Comparison of ENCODE assay signal across 8 cellular contexts in genomic region chr1:1115830-1116700, GRCh38. TPM values are rescaled to one million over a fixed set of nuclear protein-coding genes. Genes with fewer than 3 reads are reported as not detected.
DNase-seq lines count a peak whose midpoint lies in the region; ATAC-seq, FAIRE-seq and TF ChIP-seq lines count a peak whose summit lies in the region.

C1orf159 (minus strand) TSS chr1:1116089; CDS start chr1:1091543, 24,546 bp downstream.

- peak within 1 kb of the TSS; percentile 84 for H3K4me3 ChIP-seq in Loucy (ENCODE audit: low read length, poor library complexity, severe bottlenecking)
- H3K4me3 ChIP-seq in fibroblast of the aortic adventitia (ENCODE audit: low read depth, low read length): peak within 1 kb of the TSS; percentile 77

- no peak for TF ChIP-seq POLR2A in H54 (IDR thresholded peaks at IDR 0.05; ENCODE audit: low read depth, low read length)

- DNase-seq in EH (ENCODE audit: low read depth): peak; percentile 98
- DNase-seq in H54 (ENCODE audit: insufficient read length, low spot score): peak; percentile 98
- peak; percentile 96 to 97 for DNase-seq in SHP77 (lab: John Stamatoyannopoulos, UW)
- DNase-seq in activated T-helper 9 cell treated with anti-CD3 and anti-CD28 coated beads, Interleukin-2, amount 50 U/mL, for 16 hours (ENCODE audit: low read depth): peak; percentile 99
- peak; percentile 96 for DNase-seq in fibroblast of the aortic adventitia (ENCODE audit: low read depth)
- peak; percentile 99 for DNase-seq in natural killer cell treated with Interleukin-12 subunit alpha and Interleukin-12 subunit beta and Interleukin-15 and Interleukin-18, amount 100 ng/mL, for 72 hours (ENCODE audit: low spot score)
- DNase-seq in stimulated activated naive CD4-positive, alpha-beta T cell treated with Interleukin-2 at 50 U/mL for 16 hours (lab: John Stamatoyannopoulos, UW): peak; percentile 98

- H3F3A ChIP-seq in Loucy (ENCODE audit: low read depth): no peaks in the 10 kb centered on the region

- no peaks in the 10 kb centered on the region for H3K36me3 ChIP-seq in Loucy (ENCODE audit: insufficient read depth, low read length)

- peak within 1 kb of the TSS; percentile 84 for H3K4me3 Mint-ChIP-seq in natural killer cell treated with Interleukin-12 subunit alpha and Interleukin-12 subunit beta and Interleukin-15 and Interleukin-18, amount 100 ng/mL, for 72 hours

- FAIRE-seq in H54 (lab: Jason Lieb, UNC): peak; percentile 43

- no peaks in the 10 kb centered on the region for H3K27me3 ChIP-seq in Loucy (ENCODE audit: insufficient read depth, low read length, poor library complexity, severe bottlenecking)

- peaks cover 0 to 20% of the 10 kb centered on the region in 2 donors for H3K4me1 Mint-ChIP-seq in natural killer cell treated with Interleukin-12 subunit alpha and Interleukin-12 subunit beta and Interleukin-15 and Interleukin-18, amount 100 ng/mL, for 72 hours (ENCODE audit: low read depth in 2 of 2)

- peak within 1 kb of the TSS; percentile 23 to 64 for H3K27ac Mint-ChIP-seq in natural killer cell treated with Interleukin-12 subunit alpha and Interleukin-12 subunit beta and Interleukin-15 and Interleukin-18, amount 100 ng/mL, for 72 hours

- peak; percentile 97 to 98 for ATAC-seq in natural killer cell treated with Interleukin-12 subunit alpha and Interleukin-12 subunit beta and Interleukin-15 and Interleukin-18, amount 100 ng/mL, for 72 hours

- TF ChIP-seq CTCF in Loucy (conservative IDR thresholded peaks at IDR 0.05; ENCODE audit: low read length): no peak
- no peak for TF ChIP-seq CTCF in fibroblast of the aortic adventitia (IDR thresholded peaks at IDR 0.05; ENCODE audit: insufficient read depth, low read length)

- H4K20me1 ChIP-seq in Loucy (ENCODE audit: insufficient read depth, low read length, poor library complexity, severe bottlenecking): no peaks in the 10 kb centered on the region

- H3K4me1 ChIP-seq in Loucy (ENCODE audit: insufficient read depth, low read length, poor library complexity, severe bottlenecking): no peaks in the 10 kb centered on the region

- H3K9ac ChIP-seq in Loucy (ENCODE audit: low read depth, low read length, poor library complexity, severe bottlenecking): peak within 1 kb of the TSS; percentile 81

- peak within 1 kb of the TSS; percentile 83; the same call in 1 of the 2 replicates for H2AFZ ChIP-seq in Loucy (ENCODE audit: low read length)

- H3K27me3 Mint-ChIP-seq in natural killer cell treated with Interleukin-12 subunit alpha and Interleukin-12 subunit beta and Interleukin-15 and Interleukin-18, amount 100 ng/mL, for 72 hours: peaks cover 3 to 7% of the 10 kb centered on the region in 2 donors

- H3K9me2 ChIP-seq in Loucy (replicated peaks; ENCODE audit: low read depth, low read length): no peaks in the 10 kb centered on the region

- peaks cover 6% of the 10 kb centered on the region; the same call in 1 of the 2 replicates for H3K79me2 ChIP-seq in Loucy (ENCODE audit: insufficient read depth, low read length)

- H3K9me3 ChIP-seq in Loucy (ENCODE audit: insufficient read depth, low read depth, low read length): peaks cover 5% of the 10 kb centered on the region; the same call in 1 of the 2 replicates

- H3K36me3 Mint-ChIP-seq in natural killer cell treated with Interleukin-12 subunit alpha and Interleukin-12 subunit beta and Interleukin-15 and Interleukin-18, amount 100 ng/mL, for 72 hours: peaks cover 5% of the 10 kb centered on the region

- peak within 1 kb of the TSS; percentile 63 for H3K4me2 ChIP-seq in Loucy (ENCODE audit: low read depth, low read length, poor library complexity, severe bottlenecking)

- H3K9me3 Mint-ChIP-seq in natural killer cell treated with Interleukin-12 subunit alpha and Interleukin-12 subunit beta and Interleukin-15 and Interleukin-18, amount 100 ng/mL, for 72 hours: no peaks in the 10 kb centered on the region

RNA-seq across cellular contexts. Expression of gene C1orf159, which starts in this region (rescaled TPM):
- total RNA-seq in fibroblast of the aortic adventitia (ENCODE audit: low replicate concordance): 6.1 and 7.7 TPM in 2 replicates
- 10 to 100 TPM; 18.6 to 37.1 TPM for total RNA-seq in natural killer cell treated with Interleukin-12 subunit alpha and Interleukin-12 subunit beta and Interleukin-15 and Interleukin-18, amount 100 ng/mL, for 72 hours

Comparison
In these comparisons a context has a peak if more than half of its experiments do, and no peak if none do; other contexts are left out.
1. Peak in every context shown above with its lines: DNase-seq, ATAC-seq and H3K4me3 ChIP-seq.